8 cellular contexts compared by ENCODE assay signal in genomic region chr17:32486091-32486700, GRCh38. TPM values are rescaled to one million over a fixed set of nuclear protein-coding genes. Genes with fewer than 3 reads are reported as not detected.
DNase-seq lines count a peak whose midpoint lies in the region; ATAC-seq and TF ChIP-seq lines count a peak whose summit lies in the region.

No MANE protein-coding gene starts in this region.

- whole genome bisulfite sequencing in endodermal cell (ENCODE audit: insufficient coverage in 1 of 2, insufficient read length in 1 of 2), 2 experiments = 19 to 100% methylated on average over 1 to 73 of the region's 73 CpGs

- no peaks in the 10 kb centered on the region for H3K27me3 ChIP-seq in endodermal cell (ENCODE audit: control insufficient read depth, insufficient read depth, low read length, poor library complexity, severe bottlenecking)

- CTCF ChIA-PET in activated CD8-positive, alpha-beta T cell treated with anti-CD3 and anti-CD28 coated beads for 36 hours (lab: Charles Lee) = interaction anchor here (1.0 to 7.3 kb wide), 9 partner anchors 10 to 391 kb away, joined by 3 to 70 read pairs (median 9); partner anchors contain the start of genes MYO1D and PSMD11

- POLR2A ChIA-PET in activated CD8-positive, alpha-beta T cell treated with anti-CD3 and anti-CD28 coated beads for 36 hours (lab: Charles Lee) = interaction anchor here (0.5 to 5.0 kb wide), 10 partner anchors 10 to 292 kb away, joined by 3 to 43 read pairs (median 4); partner anchors contain the start of gene PSMD11

- H3K27me3 Mint-ChIP-seq in activated CD8-positive, alpha-beta T cell treated with anti-CD3 and anti-CD28 coated beads for 36 hours = no peaks in the 10 kb centered on the region
- H3K27me3 Mint-ChIP-seq in endodermal cell (ENCODE audit: insufficient read depth) = no peaks in the 10 kb centered on the region

- H3K9me3 ChIP-seq in endodermal cell (ENCODE audit: control insufficient read depth, low read length) = no peaks in the 10 kb centered on the region

- H3K27ac Mint-ChIP-seq in activated CD8-positive, alpha-beta T cell treated with anti-CD3 and anti-CD28 coated beads for 36 hours = peak overlapping the region; percentile 16
- H3K27ac Mint-ChIP-seq in endodermal cell = no peak overlapping the region

- H3K4me3 ChIP-seq in endodermal cell (ENCODE audit: low read length) = peak overlapping the region; percentile 56

- H3K4me1 ChIP-seq in endodermal cell (ENCODE audit: control insufficient read depth, insufficient read depth, low read length) = peaks cover 17% of the 10 kb centered on the region

- TF ChIP-seq CTCF in activated CD8-positive, alpha-beta T cell treated with anti-CD3 and anti-CD28 coated beads for 36 hours (IDR thresholded peaks at IDR 0.05) = no peak
- TF ChIP-seq CTCF in endodermal cell (conservative IDR thresholded peaks at IDR 0.05) = no peak

- ATAC-seq in GM18909 (IDR thresholded peaks at IDR 0.05; ENCODE audit: poor library complexity, unreplicated experiment) (peak; percentile 50), HG03280 (IDR thresholded peaks at IDR 0.05; ENCODE audit: unreplicated experiment) (peak; percentile 39)
- peak; percentile 74 for ATAC-seq in activated CD8-positive, alpha-beta T cell treated with anti-CD3 and anti-CD28 coated beads for 36 hours

- peak overlapping the region; percentile 61 for H3K4me3 Mint-ChIP-seq in activated CD8-positive, alpha-beta T cell treated with anti-CD3 and anti-CD28 coated beads for 36 hours
- H3K4me3 Mint-ChIP-seq in endodermal cell = peak overlapping the region; percentile 74

- intact Hi-C loops in activated CD8-positive, alpha-beta T cell treated with anti-CD3 and anti-CD28 coated beads for 36 hours (cut with micrococcal nuclease) = loop anchor here (5.0 to 10.0 kb wide), 2 partner anchors 36 to 269 kb away; no protein-coding TSS in a partner anchor

- peak overlapping the region; percentile 34 for H3K9ac ChIP-seq in endodermal cell (ENCODE audit: extremely low read depth, low read length, poor library complexity, severe bottlenecking)

- no peaks in the 10 kb centered on the region for H3K9me3 Mint-ChIP-seq in activated CD8-positive, alpha-beta T cell treated with anti-CD3 and anti-CD28 coated beads for 36 hours
- no peaks in the 10 kb centered on the region for H3K9me3 Mint-ChIP-seq in endodermal cell

- DNase-seq in AG08395 (ENCODE audit: low spot score) (peak; percentile 88), NCI-H748 treated with DMSO at 0.1 percent for 48 hours (lab: John Stamatoyannopoulos, UW) (peak; percentile 67), endodermal cell (peak; percentile 93), mesenteric fat pad (ENCODE audit: low spot score) (peak; percentile 91)
- DNase-seq in activated CD8-positive, alpha-beta T cell treated with anti-CD3 and anti-CD28 coated beads for 36 hours = peak; percentile 61
- DNase-seq in stimulated activated CD8-positive, alpha-beta memory T cell treated with anti-CD3 and anti-CD28 coated beads, Interleukin-15, amount 100 ng/mL, for 48 hours (ENCODE audit: low read depth in 2 of 2) = peak; percentile 46 to 53

- H3K4me1 Mint-ChIP-seq in activated CD8-positive, alpha-beta T cell treated with anti-CD3 and anti-CD28 coated beads for 36 hours (ENCODE audit: low read depth) = peaks cover 50% of the 10 kb centered on the region
- peaks cover 53% of the 10 kb centered on the region for H3K4me1 Mint-ChIP-seq in endodermal cell

- peak overlapping the region; percentile 89 for H3K27ac ChIP-seq in endodermal cell (ENCODE audit: low read depth, low read length)

- H3K36me3 Mint-ChIP-seq in activated CD8-positive, alpha-beta T cell treated with anti-CD3 and anti-CD28 coated beads for 36 hours (ENCODE audit: low read depth) = peaks cover 36% of the 10 kb centered on the region
- peaks cover 26% of the 10 kb centered on the region for H3K36me3 Mint-ChIP-seq in endodermal cell (ENCODE audit: low read depth)

- H3K36me3 ChIP-seq in endodermal cell (ENCODE audit: control insufficient read depth, insufficient read depth, low read length) = peaks cover 32% of the 10 kb centered on the region

RNA-seq across cellular contexts. Expression of gene CDK5R1, which starts 0.6 kb away (rescaled TPM):
- 10 to 100 TPM; 10.2 to 10.5 TPM for total RNA-seq in activated CD8-positive, alpha-beta T cell treated with anti-CD3 and anti-CD28 coated beads for 36 hours
- 10 to 100 TPM in 1 of 2 donors, 1 to 10 TPM in 1; 9.8 to 10.3 TPM for total RNA-seq in endodermal cell
- polyA plus RNA-seq in endodermal cell (2013, experiment 1 of 2) = 26.6 TPM
- polyA plus RNA-seq in endodermal cell (2013, experiment 2 of 2) = 26.3 TPM
- total RNA-seq in mesenteric fat pad = 1.8 TPM

RNA-seq across cellular contexts. Expression of gene PSMD11, which starts 41.9 kb away (rescaled TPM):
- total RNA-seq in activated CD8-positive, alpha-beta T cell treated with anti-CD3 and anti-CD28 coated beads for 36 hours = 100 to 1,000 TPM; 119 to 130 TPM
- total RNA-seq in endodermal cell (100 to 1,000 TPM; 164 to 168 TPM), mesenteric fat pad (104 TPM)
- 75.7 TPM for polyA plus RNA-seq in endodermal cell (2013, experiment 1 of 2)
- polyA plus RNA-seq in endodermal cell (2013, experiment 2 of 2) = 80.7 TPM

Comparison
In these comparisons a context has a peak if more than half of its experiments do, and no peak if none do; other contexts are left out.
1. Peak in every context shown above with its lines: DNase-seq, ATAC-seq, H3K4me3 ChIP-seq and H3K27ac ChIP-seq.